ENCODE assay signal across 10 cellular contexts in genomic region chr4:78592104-78592783, GRCh38. TPM values are rescaled to one million over a fixed set of nuclear protein-coding genes. Genes with fewer than 3 reads are reported as not detected.
DNase-seq lines count a peak whose midpoint lies in the region; ATAC-seq, FAIRE-seq and TF ChIP-seq lines count a peak whose summit lies in the region.
"Had no signal": no experiment of that assay in that cellular context is flagged by ENCODE, and none has a peak within 500 bp of the region (broad histone marks: within the 10 kb centered on the region; RNA-seq: fewer than 3 reads in every experiment).

No MANE protein-coding gene starts in this region.

- no peak for DNase-seq in AG09309 (ENCODE audit: low read depth)
- no peak for DNase-seq in GM12892 (ENCODE audit: insufficient read length)
- DNase-seq in epithelial cell of esophagus (ENCODE audit: low read depth): peak; percentile 85
- DNase-seq in lower leg skin (ENCODE audit: low spot score in 2 of 2): no peak
- no peak for DNase-seq in UCSD-AML1 (lab: John Stamatoyannopoulos, UW; ENCODE audit: unreplicated experiment)
- no peak for DNase-seq in dedifferentiated amniotic fluid mesenchymal stem cell (ENCODE audit: extremely low spot score)
- DNase-seq: NCI-H2227 treated with DMSO at 0.1 percent for 48 hours had no signal

- no peak overlapping the region for H3K4me3 ChIP-seq in AG09309 (ENCODE audit: control insufficient read depth, low read depth, low read length)
- no peak overlapping the region for H3K4me3 ChIP-seq in epithelial cell of esophagus (ENCODE audit: low read length)
- no peak overlapping the region for H3K4me3 ChIP-seq in lower leg skin (ENCODE audit: low read depth, poor library complexity, severe bottlenecking)

- 66 to 74% methylated on average over 3 of the region's 3 CpGs for WGBS in lower leg skin, 2 donors

- no peak for TF ChIP-seq EP300 in Ishikawa (IDR thresholded peaks at IDR 0.05; ENCODE audit: borderline replicate concordance)

- peak; percentile 83 for FAIRE-seq in GM12892 (lab: Jason Lieb, UNC)

- no peak for ATAC-seq in GM21528 (IDR thresholded peaks at IDR 0.05; ENCODE audit: low FRiP score, unreplicated experiment)
- ATAC-seq: naive thymus-derived CD4-positive, alpha-beta T cell had no signal

- peak; percentile 26 for TF ChIP-seq RAD21 in Ishikawa (IDR thresholded peaks at IDR 0.05; ENCODE audit: low read depth)

- intact Hi-C loops in lower leg skin (cut with DNase I; ENCODE audit: low total_unique reads): no loop called here

- TF ChIP-seq CTCF in AG09309 (IDR thresholded peaks at IDR 0.05; ENCODE audit: control insufficient read depth, insufficient read depth, low read depth, low read length, missing control alignments) (peak; percentile 26), epithelial cell of esophagus (IDR thresholded peaks at IDR 0.05; ENCODE audit: insufficient read depth, low read depth, low read length, missing control alignments) (peak; percentile 44), lower leg skin (IDR thresholded peaks at IDR 0.05) (no peak)

- TF ChIP-seq POLR2A in GM12892 (IDR thresholded peaks at IDR 0.05; ENCODE audit: low read depth, low read length) (no peak), lower leg skin (IDR thresholded peaks at IDR 0.05) (no peak)

TF ChIP-seq in Ishikawa, 13 proteins besides CTCF, POLR2A, EP300 and RAD21:
- TF ChIP-seq TCF12 (IDR thresholded peaks at IDR 0.05; ENCODE audit: low read depth) (no peak), MAX (IDR thresholded peaks at IDR 0.05) (no peak), CREB1 (IDR thresholded peaks at IDR 0.05; ENCODE audit: low read depth) (no peak), TAF1 (IDR thresholded peaks at IDR 0.05; ENCODE audit: low read depth) (no peak), TEAD4 (IDR thresholded peaks at IDR 0.05) (no peak), CEBPB (IDR thresholded peaks at IDR 0.05) (no peak), FOXM1 (IDR thresholded peaks at IDR 0.05; ENCODE audit: borderline replicate concordance, low read depth) (no peak), USF1 (IDR thresholded peaks at IDR 0.05) (no peak), EGR1 (IDR thresholded peaks at IDR 0.05) (no peak), REST (IDR thresholded peaks at IDR 0.05; ENCODE audit: low read depth) (no peak), NFIC (IDR thresholded peaks at IDR 0.05) (no peak), YY1 (IDR thresholded peaks at IDR 0.05; ENCODE audit: low read depth) (no peak), ZBTB7A (IDR thresholded peaks at IDR 0.05; ENCODE audit: low read depth) (no peak)

RNA-seq across cellular contexts. Expression of gene ANXA3, which starts 40.7 kb away (rescaled TPM):
- polyA plus RNA-seq in GM12892 (2012; ENCODE audit: missing spikeins): 0.30 TPM
- total RNA-seq in lower leg skin: 10 to 100 TPM; 13.5 to 34.3 (median 21.2) TPM
- polyA plus RNA-seq: naive thymus-derived CD4-positive, alpha-beta T cell had no signal

Comparison
In these comparisons a context has a peak if more than half of its experiments do, and no peak if none do; other contexts are left out.
1. CTCF ChIP-seq: peak in AG09309 (single experiment) and epithelial cell of esophagus (single experiment); none in lower leg skin (0 of 3).